In genomic region chr12:70448371-70448770, GRCh38 we compare ENCODE assay signal across 18 cellular contexts.
"Had no signal": no experiment of that assay in that cellular context is flagged by ENCODE, and none has a peak within 500 bp of the region (broad histone marks: within the 10 kb centered on the region; RNA-seq: fewer than 3 reads in every experiment).

No MANE protein-coding gene starts in this region.

- H3K4me1 Mint-ChIP-seq: brain; stimulated activated naive CD8-positive, alpha-beta T cell treated with anti-CD3 and anti-CD28 coated beads, Interleukin-15, amount 100 ng/mL, for 72 hours had no signal

- H3K4me3 Mint-ChIP-seq: activated naive CD8-positive, alpha-beta T cell; brain; stimulated activated naive CD8-positive, alpha-beta T cell treated with anti-CD3 and anti-CD28 coated beads, Interleukin-15, amount 100 ng/mL, for 72 hours; T-helper 2 cell treated with Interferon-gamma antibody and Interleukin-4, amounts not matched to agents 5 μg/mL and 100 μg/mL, for 36 hours had no signal

- DNase-seq: activated CD4-positive, alpha-beta T cell treated with anti-CD3 and anti-CD28 coated beads, Interleukin-2, amount 50 U/mL, for 1 hour; activated CD8-positive, alpha-beta memory T cell treated with anti-CD3 and anti-CD28 coated beads for 24 hours; activated gamma-delta T cell treated with Interleukin-2 at 50 U/mL for 16 hours; amniotic stem cell; central memory CD4-positive, alpha-beta T cell; effector CD8-positive, alpha-beta T cell; esophagus squamous epithelium; foreskin keratinocyte; glutamatergic neuron; spleen; stimulated activated naive CD8-positive, alpha-beta T cell treated with anti-CD3 and anti-CD28 coated beads, Interleukin-15, amount 100 ng/mL, for 72 hours; upper lobe of left lung had no signal

- H3K27me3 Mint-ChIP-seq: activated naive CD8-positive, alpha-beta T cell; brain; stimulated activated naive CD8-positive, alpha-beta T cell treated with anti-CD3 and anti-CD28 coated beads, Interleukin-15, amount 100 ng/mL, for 72 hours had no signal

- FAIRE-seq: endothelial cell of umbilical vein had no signal

- ATAC-seq: foreskin keratinocyte; sciatic nerve; stimulated activated naive CD8-positive, alpha-beta T cell treated with anti-CD3 and anti-CD28 coated beads, Interleukin-15, amount 100 ng/mL, for 72 hours had no signal

- H3K4me1 ChIP-seq: esophagus squamous epithelium, foreskin keratinocyte, spleen, upper lobe of left lung had no signal

- H3K36me3 Mint-ChIP-seq: activated naive CD8-positive, alpha-beta T cell; brain had no signal

- H3K27ac ChIP-seq: coronary artery, esophagus squamous epithelium, foreskin keratinocyte, spleen, upper lobe of left lung had no signal

- H3K27me3 ChIP-seq: esophagus squamous epithelium, foreskin keratinocyte, spleen, upper lobe of left lung had no signal

- H3K4me3 ChIP-seq: coronary artery, esophagus squamous epithelium, spleen, upper lobe of left lung had no signal

- H3K27ac Mint-ChIP-seq: activated naive CD8-positive, alpha-beta T cell; brain; stimulated activated naive CD8-positive, alpha-beta T cell treated with anti-CD3 and anti-CD28 coated beads, Interleukin-15, amount 100 ng/mL, for 72 hours; T-helper 2 cell treated with Interferon-gamma antibody and Interleukin-4, amounts not matched to agents 5 μg/mL and 100 μg/mL, for 36 hours had no signal

- H3K36me3 ChIP-seq: esophagus squamous epithelium, spleen, upper lobe of left lung had no signal
